9 cellular contexts compared by ENCODE assay signal in genomic region chr19:38733493-38734175, GRCh38. TPM values are rescaled to one million over a fixed set of nuclear protein-coding genes. Genes with fewer than 3 reads are reported as not detected.
DNase-seq lines count a peak whose midpoint lies in the region; ATAC-seq, FAIRE-seq and TF ChIP-seq lines count a peak whose summit lies in the region.
"Had no signal": no experiment of that assay in that cellular context is flagged by ENCODE, and none has a peak within 500 bp of the region (broad histone marks: within the 10 kb centered on the region; RNA-seq: fewer than 3 reads in every experiment).

No MANE protein-coding gene starts in this region.

- peaks cover 10% of the 10 kb centered on the region; the same call in 1 of the 2 replicates for H3K23me2 ChIP-seq in H1 (ENCODE audit: low read depth, low read length)

- H3K18ac ChIP-seq in H1 (ENCODE audit: extremely low read depth, low read length), result no peak overlapping the region; the same call in 1 of the 2 replicates

- no TSS peak for BruUV-seq in PC-9 (replicated peaks; lab: Mats Ljungman, UMichigan)

- H3K27me3 ChIP-seq in PC-9 (ENCODE audit: insufficient read depth, low read depth) (no peaks in the 10 kb centered on the region), H1 (replicated peaks in 1 of 4; ENCODE audit: control insufficient read depth in 3 of 4, extremely low read depth in 1 of 4, insufficient read depth in 3 of 4, low read length in 3 of 4) (peaks cover 4 to 15% (median 13%) of the 10 kb centered on the region in 4 experiments), rectal smooth muscle tissue (ENCODE audit: control insufficient read depth, insufficient read depth, low read length) (no peaks in the 10 kb centered on the region)

- DNase-seq in DMS53 treated with DMSO at 0.1 percent for 48 hours (lab: John Stamatoyannopoulos, UW; ENCODE audit: unreplicated experiment) (peak; percentile 22), PC-9 (no peak), H1 (ENCODE audit: low read depth in 1 of 2, low spot score in 2 of 2) (no peak), T-helper 9 cell (no peak)

- no peak for TF ChIP-seq RAD21 in H1 (IDR thresholded peaks at IDR 0.05 in 1 of 2, conservative IDR thresholded peaks at IDR 0.05 in 1 of 2; ENCODE audit: low read depth in 2 of 2, low read length in 2 of 2)

- H3K4me2 ChIP-seq in PC-9 (peak overlapping the region; percentile 80), H1 (ENCODE audit: insufficient read depth in 1 of 2, low read depth in 2 of 2, low read length in 2 of 2) (no peak overlapping the region; a peak in 1 of 4 replicates)

- H2BK20ac ChIP-seq in H1 (ENCODE audit: low read length), result no peak overlapping the region

- peaks cover 5% of the 10 kb centered on the region; the same call in 1 of the 2 replicates for H3K36me3 ChIP-seq in PC-9 (ENCODE audit: low read depth)
- H3K36me3 ChIP-seq in H1 (ENCODE audit: control insufficient read depth in 2 of 4, insufficient read depth in 4 of 4, low read length in 3 of 4), result peaks cover 6 to 21% (median 10%) of the 10 kb centered on the region in 4 experiments; a peak in 5 of 8 replicates
- H3K36me3 ChIP-seq in rectal smooth muscle tissue (ENCODE audit: control insufficient read depth, insufficient read depth, low read length), result peaks cover 11% of the 10 kb centered on the region

- H3K23ac ChIP-seq in H1 (ENCODE audit: insufficient read length), result no peak overlapping the region

- H3K4me1 ChIP-seq in PC-9 (replicated peaks; ENCODE audit: insufficient read depth) (peaks cover 41% of the 10 kb centered on the region), H1 (replicated peaks in 1 of 4; ENCODE audit: control insufficient read depth in 3 of 4, insufficient read depth in 4 of 4, low read length in 3 of 4) (peaks cover 0 to 15% (median 10%) of the 10 kb centered on the region in 4 experiments; a peak in 6 of 7 replicates), rectal smooth muscle tissue (ENCODE audit: control insufficient read depth, insufficient read depth, low read length) (no peaks in the 10 kb centered on the region)

- H3K14ac ChIP-seq in H1 (ENCODE audit: insufficient read length), result no peak overlapping the region

- no peak overlapping the region for H2BK12ac ChIP-seq in H1 (ENCODE audit: low read depth, low read length)

- H3K4ac ChIP-seq in H1 (replicated peaks; ENCODE audit: insufficient read length, low read depth, low read length), result peak overlapping the region; percentile 83

- CTCF ChIA-PET in PC-9 (lab: Charles Lee), result interaction anchor here (0.5 to 0.7 kb wide), 4 partner anchors 14 to 196 kb away, joined by 3 to 8 read pairs (median 7); no protein-coding TSS in a partner anchor
- CTCF ChIA-PET in H1 (lab: Charles Lee; ENCODE audit: partially characterized antibody), result interaction anchor here (0.5 to 1.5 kb wide), 3 partner anchors 9 to 508 kb away, joined by 3 to 6 read pairs (median 3); no protein-coding TSS in a partner anchor

- no peak overlapping the region for H2BK15ac ChIP-seq in H1 (ENCODE audit: low read length)

- H2AK5ac ChIP-seq in H1 (ENCODE audit: low read depth, low read length), result no peak overlapping the region

- peaks cover 58% of the 10 kb centered on the region for H3F3A ChIP-seq in PC-9 (ENCODE audit: insufficient read depth, low read depth)

- POLR2A ChIA-PET in PC-9 (lab: Charles Lee; ENCODE audit: unreplicated experiment), result interaction anchor here (0.6 to 1.2 kb wide), 4 partner anchors 89 to 434 kb away, joined by 4 to 10 read pairs (median 6); no protein-coding TSS in a partner anchor
- POLR2A ChIA-PET in H1 (lab: Charles Lee; ENCODE audit: partially characterized antibody), result interaction anchor here (0.6 to 3.0 kb wide), 19 partner anchors 8 to 254 kb away, joined by 3 to 11 read pairs (median 3); partner anchors contain the start of genes ACTN4, MRPS12 and SARS2

- H3K79me1 ChIP-seq in H1 (ENCODE audit: low read depth, low read length), result peaks cover 2% of the 10 kb centered on the region

- H3K9me3 ChIP-seq in PC-9 (ENCODE audit: insufficient read depth, low read depth) (no peaks in the 10 kb centered on the region), H1 (ENCODE audit: insufficient read depth in 2 of 2, low read depth in 1 of 2, low read length in 1 of 2) (peaks cover 0 to 3% of the 10 kb centered on the region in 2 experiments; a peak in 1 of 4 replicates)

- H3K9me2 ChIP-seq in PC-9 (ENCODE audit: insufficient read depth), result no peaks in the 10 kb centered on the region

- H4K8ac ChIP-seq in H1 (ENCODE audit: extremely low read depth, insufficient read depth, low read length), result no peak overlapping the region

- H4K20me1 ChIP-seq in PC-9 (ENCODE audit: insufficient read depth) (no peaks in the 10 kb centered on the region), H1 (replicated peaks in 1 of 2; ENCODE audit: control insufficient read depth in 1 of 2, insufficient read depth in 2 of 2, low read length in 2 of 2) (peaks cover 6 to 12% of the 10 kb centered on the region in 2 experiments)

- H3K9ac ChIP-seq in H1 (replicated peaks in 1 of 4; ENCODE audit: extremely low read depth in 1 of 4, low read depth in 3 of 4, low read length in 3 of 4) (no peak overlapping the region), rectal smooth muscle tissue (ENCODE audit: low read length) (no peak overlapping the region)

- no peak overlapping the region for H4K91ac ChIP-seq in H1 (replicated peaks; ENCODE audit: insufficient read length, low read length)

- H2AFZ ChIP-seq in PC-9 (no peak overlapping the region), H1 (ENCODE audit: low read length) (no peak overlapping the region)

- 85% methylated on average over 5 of the region's 6 CpGs; no CpG with 5 or more reads in 1 of the 2 experiments for WGBS in H1 (ENCODE audit: extremely low coverage in 1 of 2, insufficient coverage in 1 of 2, insufficient read length in 1 of 2, insufficient replicate concordance in 2 of 2, low coverage in 1 of 2, low lambda C conversion rate in 2 of 2, missing lambda C conversion rate in 1 of 2), 2 experiments

- H4K5ac ChIP-seq in H1 (ENCODE audit: insufficient read length, low read depth, low read length), result no peak overlapping the region

- no peak overlapping the region for H2BK120ac ChIP-seq in H1 (replicated peaks; ENCODE audit: low read depth, low read length)

- no peak for TF ChIP-seq POLR2A in H1 (IDR thresholded peaks at IDR 0.05; ENCODE audit: control extremely low read depth in 1 of 2, low read depth in 2 of 2, low read length in 2 of 2)

- no peak overlapping the region for H2BK5ac ChIP-seq in H1 (ENCODE audit: low read depth, low read length)

- ATAC-seq in GM19397 (IDR thresholded peaks at IDR 0.05; ENCODE audit: unreplicated experiment) (no peak), HG03095 (IDR thresholded peaks at IDR 0.05; ENCODE audit: unreplicated experiment) (no peak), HG02970 (IDR thresholded peaks at IDR 0.05; ENCODE audit: low FRiP score, unreplicated experiment) (no peak)

- H3K27ac ChIP-seq in PC-9 (peak overlapping the region; percentile 58), H1 (ENCODE audit: low read depth, low read length) (no peak overlapping the region), rectal smooth muscle tissue (ENCODE audit: low read depth, low read length) (peak overlapping the region; percentile 55)

- peak overlapping the region; percentile 68; the same call in 1 of the 2 replicates for H3K4me3 ChIP-seq in PC-9
- no peak overlapping the region for H3K4me3 ChIP-seq in H1 (ENCODE audit: extremely low read depth in 1 of 4, insufficient read depth in 2 of 4, low read depth in 3 of 4, low read length in 4 of 4)
- no peak overlapping the region for H3K4me3 ChIP-seq in rectal smooth muscle tissue (ENCODE audit: low read length)

- TF ChIP-seq CTCF in PC-9 (conservative IDR thresholded peaks at IDR 0.05), result no peak
- no peak for TF ChIP-seq CTCF in H1 (IDR thresholded peaks at IDR 0.05; ENCODE audit: control extremely low read depth in 1 of 3, insufficient read depth in 1 of 3, low read depth in 1 of 3, low read length in 3 of 3)

- intact Hi-C loops in PC-9 (cut with micrococcal nuclease; ENCODE audit: unreplicated experiment), result loop anchor here (1.0 to 10.0 kb wide), 5 partner anchors 76 to 219 kb away; partner anchors contain the start of genes MRPS12 and SARS2

- TF ChIP-seq EP300 in H1 (IDR thresholded peaks at IDR 0.05; ENCODE audit: borderline replicate concordance in 1 of 2, low read depth in 2 of 2, low read length in 2 of 2), result no peak

- no peak for FAIRE-seq in H1 (lab: Jason Lieb, UNC)

- H3K79me2 ChIP-seq in PC-9 (ENCODE audit: low read depth) (peaks cover 22% of the 10 kb centered on the region), H1 (ENCODE audit: control insufficient read depth in 1 of 2, insufficient read depth in 2 of 2, low read length in 2 of 2) (no peaks in the 10 kb centered on the region)

- H3K56ac ChIP-seq in H1 (replicated peaks; ENCODE audit: insufficient read length, low read depth, low read length), result no peak overlapping the region

RNA-seq across cellular contexts. Expression of gene CAPN12, which starts 10.6 kb away (rescaled TPM):
- total RNA-seq in PC-9 (2021), result 38.4 and 43.9 TPM in 2 replicates
- 7.9 and 8.8 TPM in 2 replicates for total RNA-seq in H1 (2021; fragmentation: NEBNext Ultra II Directional; extraction: Animal tissue kit (Norgen Biotek cat#: 25700))
- 20.0 and 25.9 TPM in 2 replicates for polyA plus RNA-seq in H1 (2011; rRNA removed)
- 16.5 TPM for polyA plus RNA-seq in H1 (2011; cell fraction: cytosol; rRNA removed)
- polyA plus RNA-seq in H1 (2011; cell fraction: nucleus; rRNA removed), result 58.9 TPM
- 4.8 to 13.3 TPM (median 8.3 TPM) in 4 replicates for polyA plus RNA-seq in H1 (2012, experiment 1 of 2)
- 4.3 TPM for polyA plus RNA-seq in H1 (2012, experiment 2 of 2)
- 13.2 TPM for polyA plus RNA-seq in H1 (2013, experiment 1 of 2)
- 11.1 TPM for polyA plus RNA-seq in H1 (2013, experiment 2 of 2)
- polyA minus RNA-seq in H1 (2011; rRNA and poly(A)+ RNA removed), result 3.7 and 5.0 TPM in 2 replicates
- 6.4 TPM for polyA minus RNA-seq in H1 (2011; cell fraction: cytosol; rRNA and poly(A)+ RNA removed)
- 10.9 TPM for polyA minus RNA-seq in H1 (2011; cell fraction: nucleus; rRNA and poly(A)+ RNA removed)

RNA-seq across cellular contexts. Expression of gene LGALS7, which starts 39.7 kb away (rescaled TPM):
- total RNA-seq in PC-9 (2021), result 1.7 and 2.1 TPM in 2 replicates
- total RNA-seq in H1 (2021; fragmentation: NEBNext Ultra II Directional; extraction: Animal tissue kit (Norgen Biotek cat#: 25700)), result not detected in 2 replicates
- 0.32 and 1.2 TPM in 2 replicates for polyA plus RNA-seq in H1 (2011; rRNA removed)
- 0.19 TPM for polyA plus RNA-seq in H1 (2011; cell fraction: cytosol; rRNA removed)
- 0.44 TPM for polyA plus RNA-seq in H1 (2011; cell fraction: nucleus; rRNA removed)
- not detected in 4 replicates for polyA plus RNA-seq in H1 (2012, experiment 1 of 2)
- polyA plus RNA-seq in H1 (2012, experiment 2 of 2), result not detected
- polyA plus RNA-seq in H1 (2013, experiment 1 of 2), result 0.12 TPM
- polyA plus RNA-seq in H1 (2013, experiment 2 of 2), result not detected
- not detected in 2 replicates for polyA minus RNA-seq in H1 (2011; rRNA and poly(A)+ RNA removed)
- not detected for polyA minus RNA-seq in H1 (2011; cell fraction: cytosol; rRNA and poly(A)+ RNA removed)
- polyA minus RNA-seq in H1 (2011; cell fraction: nucleus; rRNA and poly(A)+ RNA removed), result not detected
- total RNA-seq: glomerular endothelial cell had no signal

RNA-seq across cellular contexts. Expression of gene LGALS7B, which starts 55.4 kb away (rescaled TPM):
- not detected in 2 replicates for total RNA-seq in PC-9 (2021)
- total RNA-seq in H1 (2021; fragmentation: NEBNext Ultra II Directional; extraction: Animal tissue kit (Norgen Biotek cat#: 25700)), result not detected in 2 replicates
- 3.6 and 6.2 TPM in 2 replicates for polyA plus RNA-seq in H1 (2011; rRNA removed)
- polyA plus RNA-seq in H1 (2011; cell fraction: cytosol; rRNA removed), result 4.2 TPM
- polyA plus RNA-seq in H1 (2011; cell fraction: nucleus; rRNA removed), result 1.9 TPM
- 1.1 to 2.9 TPM (median 1.6 TPM) in 4 replicates for polyA plus RNA-seq in H1 (2012, experiment 1 of 2)
- polyA plus RNA-seq in H1 (2012, experiment 2 of 2), result not detected
- polyA plus RNA-seq in H1 (2013, experiment 1 of 2), result 0.85 TPM
- 0.57 TPM for polyA plus RNA-seq in H1 (2013, experiment 2 of 2)
- not detected in 2 replicates for polyA minus RNA-seq in H1 (2011; rRNA and poly(A)+ RNA removed)
- polyA minus RNA-seq in H1 (2011; cell fraction: cytosol; rRNA and poly(A)+ RNA removed), result not detected
- not detected for polyA minus RNA-seq in H1 (2011; cell fraction: nucleus; rRNA and poly(A)+ RNA removed)
- total RNA-seq: glomerular endothelial cell had no signal
